27 cellular contexts compared by ENCODE assay signal in genomic region chr2:143926731-143927130, GRCh38.
"Had no signal": no experiment of that assay in that cellular context is flagged by ENCODE, and none has a peak within 500 bp of the region (broad histone marks: within the 10 kb centered on the region; RNA-seq: fewer than 3 reads in every experiment).

No MANE protein-coding gene starts in this region.

- ATAC-seq: activated T-cell treated with anti-CD3 and anti-CD28 coated beads, Interleukin-2, amount 50 U/mL, for 4 hours; Right ventricle myocardium inferior; T-cell had no signal

- H3K27ac ChIP-seq: brain microvascular endothelial cell, cardiac muscle cell, SK-N-MC, VCaP had no signal

- H3K27me3 ChIP-seq: brain microvascular endothelial cell, cardiac muscle cell had no signal

- H3K4me3 ChIP-seq: cardiac muscle cell, SK-N-MC had no signal

- H3K36me3 ChIP-seq: brain microvascular endothelial cell, cardiac muscle cell had no signal

- DNase-seq: activated CD4-positive, alpha-beta memory T cell treated with anti-CD3 and anti-CD28 coated beads for 36 hours; activated CD4-positive, alpha-beta T cell treated with anti-CD3 and anti-CD28 coated beads, Interleukin-2, amount 10 ng/mL, durations not matched to agents 7 days and 5 days; activated CD4-positive, CD25-positive, alpha-beta regulatory T cell; activated CD8-positive, alpha-beta memory T cell treated with anti-CD3 and anti-CD28 coated beads for 24 hours; activated gamma-delta T cell treated with Interleukin-2 at 50 U/mL for 16 hours; activated naive CD4-positive, alpha-beta T cell treated with anti-CD3 and anti-CD28 coated beads, Interleukin-2, amount 10 ng/mL, durations not matched to agents 7 days and 5 days; activated naive CD8-positive, alpha-beta T cell treated with anti-CD3 and anti-CD28 coated beads for 36 hours; activated T-cell treated with anti-CD3 and anti-CD28 coated beads, Interleukin-2, amount 50 U/mL, for 4 hours; brain microvascular endothelial cell; cerebellar nuclear complex; KG1; NCI-H1092; NCI-H1417; NCI-H1930; NCI-H2171; NCI-H2227 treated with DMSO at 0.1 percent for 48 hours; NCI-H446 treated with DMSO at 0.1 percent for 48 hours; NCI-H524 treated with DMSO at 0.1 percent for 48 hours; NK-92 treated with Interleukin-12 subunit alpha and Interleukin-12 subunit beta, amount 100 ng/mL, for 24 hours; RPMI8226; T-cell; T-helper 2 cell; T1000 had no signal
